ENCODE assay signal across 9 cellular contexts in the genomic region with DNA sequence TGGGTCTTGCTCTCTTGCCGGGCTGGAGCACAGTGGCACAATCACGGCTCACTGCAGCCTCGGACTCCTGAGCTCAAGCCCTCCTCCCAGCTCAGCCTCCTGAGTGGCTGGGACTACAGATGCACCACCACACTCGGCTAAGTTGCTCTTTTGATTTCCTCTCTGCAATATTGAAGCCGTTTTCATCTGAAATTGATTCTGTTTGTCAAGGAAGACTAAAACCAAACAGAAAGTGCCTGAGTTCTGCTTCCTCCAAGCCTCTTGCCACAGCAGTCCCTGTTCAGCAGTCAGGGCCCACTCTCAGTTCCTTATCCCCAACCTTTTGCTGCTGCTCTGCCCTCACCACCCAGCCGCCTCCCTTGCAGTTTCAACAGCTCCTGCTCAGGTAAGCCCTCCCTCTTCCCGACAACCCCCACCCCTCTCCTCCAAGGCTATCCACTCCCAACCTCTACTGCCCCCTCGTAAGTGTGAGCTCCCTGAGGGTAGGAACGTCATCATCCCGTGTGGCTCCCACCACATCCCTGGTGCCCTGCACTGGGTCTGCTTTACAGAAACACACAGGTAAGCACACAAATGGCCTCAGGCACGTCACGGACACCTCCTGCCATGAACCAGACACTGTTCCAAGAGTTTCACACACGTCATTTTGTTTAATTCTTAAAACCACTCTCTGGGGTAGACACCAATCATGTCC.
DNase-seq lines count a peak whose midpoint lies in the region; ATAC-seq and TF ChIP-seq lines count a peak whose summit lies in the region.
"Had no signal": no experiment of that assay in that cellular context is flagged by ENCODE, and none has a peak within 500 bp of the region (broad histone marks: within the 10 kb centered on the region; RNA-seq: fewer than 3 reads in every experiment).

No MANE protein-coding gene starts in this region.

- peaks cover 0 to 3% (median 0%) of the 10 kb centered on the region in 3 donors for H3K27me3 Mint-ChIP-seq in CD14-positive monocyte (ENCODE audit: low read depth in 3 of 3)
- H3K27me3 Mint-ChIP-seq in activated B cell treated with CpG ODN at 0.5 μM for 24 hours = no peaks in the 10 kb centered on the region

- POLR2A ChIA-PET in activated B cell treated with CpG ODN at 0.5 μM for 24 hours (lab: Charles Lee) = interaction anchor here (0.5 to 2.4 kb wide), 9 partner anchors 16 to 238 kb away, joined by 3 to 14 read pairs (median 5); a partner anchor contains a TSS

- H3K36me3 Mint-ChIP-seq in CD14-positive monocyte (peaks cover 0 to 3% of the 10 kb centered on the region in 2 donors), activated B cell treated with CpG ODN at 0.5 μM for 24 hours (ENCODE audit: low read depth) (no peaks in the 10 kb centered on the region)

- H3K4me1 Mint-ChIP-seq in CD14-positive monocyte (peaks cover 70% of the 10 kb centered on the region), activated B cell treated with CpG ODN at 0.5 μM for 24 hours (peaks cover 50% of the 10 kb centered on the region)

- CTCF ChIA-PET in activated B cell treated with CpG ODN at 0.5 μM for 24 hours (lab: Charles Lee) = interaction anchor here (0.8 to 1.3 kb wide), 3 partner anchors 11 to 220 kb away, joined by 3 to 4 read pairs (median 3); no protein-coding TSS in a partner anchor

- H3K4me3 ChIP-seq in foreskin fibroblast (ENCODE audit: low read depth in 1 of 2, low read length in 2 of 2) = no peak overlapping the region

- intact Hi-C loops in CD14-positive monocyte (cut with micrococcal nuclease) = no loop called here
- intact Hi-C loops in activated B cell treated with CpG ODN at 0.5 μM for 24 hours (cut with micrococcal nuclease) = loop anchor here (1.0 to 5.0 kb wide), 5 partner anchors 12 to 35 kb away; no protein-coding TSS in a partner anchor

- H3K27ac Mint-ChIP-seq in CD14-positive monocyte (peak overlapping the region; percentile 86 to 98 (median 96)), activated B cell treated with CpG ODN at 0.5 μM for 24 hours (peak overlapping the region; percentile 88)

- ATAC-seq in GM19395 (IDR thresholded peaks at IDR 0.05; ENCODE audit: unreplicated experiment) = peak; percentile 98
- peak; percentile 90 for ATAC-seq in HG03103 (IDR thresholded peaks at IDR 0.05; ENCODE audit: low read depth, unreplicated experiment)
- ATAC-seq in activated B cell treated with CpG ODN at 0.5 μM for 24 hours (ENCODE audit: low read depth) = peak; percentile 97

- H3K4me3 Mint-ChIP-seq in CD14-positive monocyte = peak overlapping the region; percentile 85 to 92
- peak overlapping the region; percentile 82 for H3K4me3 Mint-ChIP-seq in activated B cell treated with CpG ODN at 0.5 μM for 24 hours

- DNase-seq in CD14-positive monocyte (ENCODE audit: low spot score) (peak; percentile 72), activated B cell treated with CpG ODN at 0.5 μM for 24 hours (peak; percentile 46), DMS153 (lab: John Stamatoyannopoulos, UW) (no peak), foreskin fibroblast (no peak), NCI-H1105 (lab: John Stamatoyannopoulos, UW) (no peak), HK-2 (ENCODE audit: unreplicated experiment) (no peak)
- DNase-seq: KBM-7 had no signal

- H3K9me3 Mint-ChIP-seq in CD14-positive monocyte = peaks cover 0 to 9% (median 5%) of the 10 kb centered on the region in 7 donors
- no peaks in the 10 kb centered on the region for H3K9me3 Mint-ChIP-seq in activated B cell treated with CpG ODN at 0.5 μM for 24 hours

- TF ChIP-seq CTCF in CD14-positive monocyte (IDR thresholded peaks at IDR 0.05) = no peak
- TF ChIP-seq CTCF in activated B cell treated with CpG ODN at 0.5 μM for 24 hours (IDR thresholded peaks at IDR 0.05) = no peak
- no peak for TF ChIP-seq CTCF in foreskin fibroblast (IDR thresholded peaks at IDR 0.05; ENCODE audit: low read depth, low read length)

Comparison
In these comparisons a context has a peak if more than half of its experiments do, and no peak if none do; other contexts are left out.
1. DNase-seq: peak in CD14-positive monocyte (single experiment) and activated B cell treated with CpG ODN at 0.5 μM for 24 hours (single experiment); none in DMS153 (single experiment), foreskin fibroblast (0 of 2), NCI-H1105 (single experiment) and HK-2 (single experiment).
2. Peak in every context shown above with its lines, with median percentiles within 50 percentile points of each other: ATAC-seq.